ENCODE assay signal across 1 cellular context in genomic region chr15:73982251-73982962, GRCh38.
TF ChIP-seq lines count a peak whose summit lies in the region.

No MANE protein-coding gene starts in this region.

TF ChIP-seq in HCT116, 20 proteins besides CTCF, POLR2A, EP300 and RAD21 (continued from another document):
- TF ChIP-seq REST (IDR thresholded peaks at IDR 0.05; ENCODE audit: low read depth): no peak
- no peak for TF ChIP-seq SIN3A (IDR thresholded peaks at IDR 0.05; ENCODE audit: low read depth)
- no peak for TF ChIP-seq FOSL1 (IDR thresholded peaks at IDR 0.05; ENCODE audit: low read depth)
- TF ChIP-seq JUND (IDR thresholded peaks at IDR 0.05): no peak
- no peak for TF ChIP-seq TCF7L2 (IDR thresholded peaks at IDR 0.05; ENCODE audit: borderline replicate concordance, extremely low read depth, insufficient read depth, insufficient read length)
- no peak for TF ChIP-seq SRF (IDR thresholded peaks at IDR 0.05; ENCODE audit: low read depth)
- no peak for TF ChIP-seq ZFX (IDR thresholded peaks at IDR 0.05)
